31 cellular contexts compared by ENCODE assay signal in genomic region chr22:22968366-22968765, GRCh38.
"Had no signal": no experiment of that assay in that cellular context is flagged by ENCODE, and none has a peak within 500 bp of the region (broad histone marks: within the 10 kb centered on the region; RNA-seq: fewer than 3 reads in every experiment).

No MANE protein-coding gene starts in this region.

- H3K9me3 Mint-ChIP-seq: activated CD4-positive, alpha-beta memory T cell treated with anti-CD3 and anti-CD28 coated beads, Interleukin-2, amount 10 ng/mL, durations not matched to agents 7 days and 5 days; activated CD4-positive, alpha-beta T cell treated with anti-CD3 and anti-CD28 coated beads, Interleukin-2, amount 10 ng/mL, durations not matched to agents 7 days and 5 days; activated naive CD4-positive, alpha-beta T cell treated with anti-CD3 and anti-CD28 coated beads, Interleukin-2, amount 10 ng/mL, durations not matched to agents 7 days and 5 days; activated naive CD4-positive, alpha-beta T cell treated with anti-CD3 and anti-CD28 coated beads, Interleukin-2, amount 50 U/mL, for 72 hours; activated T-cell treated with anti-CD3 and anti-CD28 coated beads, Interleukin-2, amount 50 U/mL, for 24 hours had no signal

- H3K4me1 Mint-ChIP-seq: activated CD4-positive, alpha-beta memory T cell treated with anti-CD3 and anti-CD28 coated beads, Interleukin-2, amount 10 ng/mL, durations not matched to agents 7 days and 5 days; activated CD4-positive, alpha-beta T cell treated with anti-CD3 and anti-CD28 coated beads for 36 hours; activated CD4-positive, alpha-beta T cell treated with anti-CD3 and anti-CD28 coated beads, Interleukin-2, amount 10 ng/mL, durations not matched to agents 7 days and 5 days; activated naive CD4-positive, alpha-beta T cell treated with anti-CD3 and anti-CD28 coated beads, Interleukin-2, amount 10 ng/mL, durations not matched to agents 7 days and 5 days; activated naive CD8-positive, alpha-beta T cell treated with anti-CD3 and anti-CD28 coated beads, Interleukin-2, amount 10 ng/mL, durations not matched to agents 7 days and 5 days; brain had no signal

- H3K36me3 Mint-ChIP-seq: activated naive CD4-positive, alpha-beta T cell treated with anti-CD3 and anti-CD28 coated beads, Interleukin-2, amount 10 ng/mL, durations not matched to agents 7 days and 5 days; activated naive CD8-positive, alpha-beta T cell treated with anti-CD3 and anti-CD28 coated beads, Interleukin-2, amount 10 ng/mL, durations not matched to agents 7 days and 5 days; brain had no signal

- FAIRE-seq: endometrium, endothelial cell of umbilical vein had no signal

- H3K4me1 ChIP-seq: ascending aorta, breast epithelium, colonic mucosa, esophagus squamous epithelium, gastroesophageal sphincter, heart right ventricle had no signal

- H3K27ac ChIP-seq: ascending aorta, breast epithelium, cardiac muscle cell, colonic mucosa, epithelial cell of prostate, esophagus squamous epithelium, gastroesophageal sphincter, heart right ventricle had no signal

- H3K27me3 ChIP-seq: ascending aorta, cardiac muscle cell, colonic mucosa had no signal

- H3K36me3 ChIP-seq: ascending aorta, breast epithelium, cardiac muscle cell, colonic mucosa, esophagus squamous epithelium, gastroesophageal sphincter, heart right ventricle had no signal

- H3K9me3 ChIP-seq: colonic mucosa, esophagus squamous epithelium had no signal

- ATAC-seq: activated CD4-positive, alpha-beta T cell treated with anti-CD3 and anti-CD28 coated beads for 36 hours; activated naive CD4-positive, alpha-beta T cell treated with anti-CD3 and anti-CD28 coated beads, Interleukin-2, amount 50 U/mL, for 72 hours; activated T-cell treated with anti-CD3 and anti-CD28 coated beads, Interleukin-2, amount 50 U/mL, for 72 hours; gastroesophageal sphincter; heart right ventricle had no signal

- DNase-seq: activated CD4-positive, alpha-beta memory T cell treated with anti-CD3 and anti-CD28 coated beads, Interleukin-2, amount 10 ng/mL, durations not matched to agents 7 days and 5 days; activated CD4-positive, alpha-beta T cell treated with anti-CD3 and anti-CD28 coated beads for 36 hours; activated CD4-positive, alpha-beta T cell treated with anti-CD3 and anti-CD28 coated beads, Interleukin-2, amount 10 ng/mL, durations not matched to agents 7 days and 5 days; activated CD4-positive, alpha-beta T cell treated with anti-CD3 and anti-CD28 coated beads, Interleukin-2, amount 50 U/mL, for 4 hours; activated CD4-positive, CD25-positive, alpha-beta regulatory T cell; activated CD4-positive, CD25-positive, alpha-beta regulatory T cell treated with anti-CD3 and anti-CD28 coated beads, Interleukin-2, amount 50 U/mL, for 72 hours; activated CD8-positive, alpha-beta memory T cell treated with anti-CD3 and anti-CD28 coated beads, Interleukin-2, amount 50 U/mL, for 48 hours; activated gamma-delta T cell; activated naive CD4-positive, alpha-beta T cell; activated naive CD4-positive, alpha-beta T cell treated with anti-CD3 and anti-CD28 coated beads, Interleukin-2, amount 10 ng/mL, durations not matched to agents 7 days and 5 days; activated naive CD8-positive, alpha-beta T cell treated with anti-CD3 and anti-CD28 coated beads, Interleukin-2, amount 10 ng/mL, durations not matched to agents 7 days and 5 days; activated T-cell treated with anti-CD3 and anti-CD28 coated beads for 4 hours; activated T-cell treated with anti-CD3 and anti-CD28 coated beads, Interleukin-2, amount 50 U/mL, for 24 hours; activated T-cell treated with anti-CD3 and anti-CD28 coated beads, Interleukin-2, amount 50 U/mL, for 72 hours; central memory CD4-positive, alpha-beta T cell; cerebellar nuclear complex; colonic mucosa; effector CD8-positive, alpha-beta T cell; esophagus squamous epithelium; foreskin melanocyte; heart right ventricle; T-helper 2 cell had no signal

- H3K4me3 ChIP-seq: ascending aorta, breast epithelium, cardiac muscle cell, colonic mucosa, esophagus squamous epithelium, gastroesophageal sphincter, heart right ventricle had no signal

- H3K4me3 Mint-ChIP-seq: activated CD4-positive, alpha-beta memory T cell treated with anti-CD3 and anti-CD28 coated beads, Interleukin-2, amount 10 ng/mL, durations not matched to agents 7 days and 5 days; activated CD4-positive, alpha-beta T cell treated with anti-CD3 and anti-CD28 coated beads for 36 hours; activated CD4-positive, alpha-beta T cell treated with anti-CD3 and anti-CD28 coated beads, Interleukin-2, amount 10 ng/mL, durations not matched to agents 7 days and 5 days; activated naive CD4-positive, alpha-beta T cell treated with anti-CD3 and anti-CD28 coated beads, Interleukin-2, amount 10 ng/mL, durations not matched to agents 7 days and 5 days; activated naive CD8-positive, alpha-beta T cell treated with anti-CD3 and anti-CD28 coated beads, Interleukin-2, amount 10 ng/mL, durations not matched to agents 7 days and 5 days; activated T-cell treated with anti-CD3 and anti-CD28 coated beads, Interleukin-2, amount 50 U/mL, for 24 hours; activated T-cell treated with anti-CD3 and anti-CD28 coated beads, Interleukin-2, amount 50 U/mL, for 72 hours; brain had no signal

- H3K27ac Mint-ChIP-seq: activated CD4-positive, alpha-beta memory T cell treated with anti-CD3 and anti-CD28 coated beads, Interleukin-2, amount 10 ng/mL, durations not matched to agents 7 days and 5 days; activated CD4-positive, alpha-beta T cell treated with anti-CD3 and anti-CD28 coated beads for 36 hours; activated CD4-positive, alpha-beta T cell treated with anti-CD3 and anti-CD28 coated beads, Interleukin-2, amount 10 ng/mL, durations not matched to agents 7 days and 5 days; activated naive CD4-positive, alpha-beta T cell treated with anti-CD3 and anti-CD28 coated beads, Interleukin-2, amount 10 ng/mL, durations not matched to agents 7 days and 5 days; activated naive CD4-positive, alpha-beta T cell treated with anti-CD3 and anti-CD28 coated beads, Interleukin-2, amount 50 U/mL, for 72 hours; activated naive CD8-positive, alpha-beta T cell treated with anti-CD3 and anti-CD28 coated beads, Interleukin-2, amount 10 ng/mL, durations not matched to agents 7 days and 5 days; activated T-cell treated with anti-CD3 and anti-CD28 coated beads, Interleukin-2, amount 50 U/mL, for 24 hours; activated T-cell treated with anti-CD3 and anti-CD28 coated beads, Interleukin-2, amount 50 U/mL, for 72 hours; brain had no signal
